In genomic region chr2:60552096-60552850, GRCh38 we compare ENCODE assay signal across 9 cellular contexts. TPM values are rescaled to one million over a fixed set of nuclear protein-coding genes. Genes with fewer than 3 reads are reported as not detected.
DNase-seq lines count a peak whose midpoint lies in the region; ATAC-seq and TF ChIP-seq lines count a peak whose summit lies in the region.
"Had no signal": no experiment of that assay in that cellular context is flagged by ENCODE, and none has a peak within 500 bp of the region (broad histone marks: within the 10 kb centered on the region; RNA-seq: fewer than 3 reads in every experiment).

No MANE protein-coding gene starts in this region.

- H3K4me3 Mint-ChIP-seq in CD4-positive, CD25-positive, alpha-beta regulatory T cell, result peak overlapping the region; percentile 64 to 85 (median 72)
- peak overlapping the region; percentile 81 for H3K4me3 Mint-ChIP-seq in activated naive CD8-positive, alpha-beta T cell treated with anti-CD3 and anti-CD28 coated beads, Interleukin-2, amount 50 U/mL, for 24 hours

- peaks cover 27% of the 10 kb centered on the region for H3K27me3 ChIP-seq in CD4-positive, CD25-positive, alpha-beta regulatory T cell (ENCODE audit: control insufficient read depth, insufficient read depth, low read length)
- H3K27me3 ChIP-seq in HUES48 (ENCODE audit: control insufficient read depth, insufficient read depth, low read length) (0 out of 2 replicates have a peak, but pooled peaks cover 2% of the 10 kb centered on the region), thyroid gland (peaks cover under 1% of the 10 kb centered on the region), uterus (peaks cover 9 to 54% of the 10 kb centered on the region in 2 donors)

- ATAC-seq in CD4-positive, CD25-positive, alpha-beta regulatory T cell (ENCODE audit: low read depth in 2 of 2), result no peak
- ATAC-seq in activated naive CD8-positive, alpha-beta T cell treated with anti-CD3 and anti-CD28 coated beads, Interleukin-2, amount 50 U/mL, for 24 hours, result no peak
- ATAC-seq in left colon (peak; percentile 2), GM19023 (IDR thresholded peaks at IDR 0.05; ENCODE audit: unreplicated experiment) (no peak), GM18873 (IDR thresholded peaks at IDR 0.05; ENCODE audit: low FRiP score, unreplicated experiment) (no peak)

- peak overlapping the region; percentile 89 for H3K9ac ChIP-seq in HUES48 (ENCODE audit: low read depth, low read length)

- H3K4me3 ChIP-seq in CD4-positive, CD25-positive, alpha-beta regulatory T cell (ENCODE audit: low read depth, low read length), result no peak overlapping the region
- peak overlapping the region; percentile 93 for H3K4me3 ChIP-seq in HUES48 (ENCODE audit: low read depth, low read length)
- H3K4me3 ChIP-seq in thyroid gland (replicated peaks in 1 of 3), result peak overlapping the region in 2 of 3 donors; percentile 57 to 64
- peak overlapping the region in 1 of 2 donors; percentile 50 for H3K4me3 ChIP-seq in uterus

- H3K27ac ChIP-seq in CD4-positive, CD25-positive, alpha-beta regulatory T cell (ENCODE audit: insufficient read depth, low read length, poor library complexity, severe bottlenecking), result no peak overlapping the region
- H3K27ac ChIP-seq in HUES48 (ENCODE audit: low read depth, low read length) (peak overlapping the region; percentile 97), thyroid gland (no peak overlapping the region), uterus (no peak overlapping the region)

- peaks cover 0 to 10% (median 0%) of the 10 kb centered on the region in 7 donors for H3K9me3 Mint-ChIP-seq in CD4-positive, CD25-positive, alpha-beta regulatory T cell
- no peaks in the 10 kb centered on the region for H3K9me3 Mint-ChIP-seq in activated naive CD8-positive, alpha-beta T cell treated with anti-CD3 and anti-CD28 coated beads, Interleukin-2, amount 50 U/mL, for 24 hours

- DNase-seq in CD4-positive, CD25-positive, alpha-beta regulatory T cell, result no peak
- peak; percentile 29 for DNase-seq in activated naive CD8-positive, alpha-beta T cell treated with anti-CD3 and anti-CD28 coated beads, Interleukin-2, amount 50 U/mL, for 24 hours
- peak in 1 of 2 donors; percentile 50 for DNase-seq in left colon
- peak in 1 of 2 donors; percentile 49 for DNase-seq in thyroid gland
- no peak for DNase-seq in uterus

- intact Hi-C loops in left colon (cut with DNase I, micrococcal nuclease), result no loop called here
- intact Hi-C loops in thyroid gland (cut with DNase I), result loop anchor here (10.0 kb wide), 1 partner anchor 1257 kb away; no protein-coding TSS in a partner anchor
- intact Hi-C loops in uterus (cut with DNase I; ENCODE audit: low total_unique reads), result no loop called here

- WGBS in thyroid gland, 2 donors, result 0 to 1% methylated on average over 48 to 49 of the region's 49 CpGs

- no peaks in the 10 kb centered on the region for H3K9me3 ChIP-seq in CD4-positive, CD25-positive, alpha-beta regulatory T cell (ENCODE audit: control insufficient read depth in 2 of 2, low read length in 2 of 2)
- H3K9me3 ChIP-seq in HUES48 (ENCODE audit: control insufficient read depth, insufficient read depth, low read length) (no peaks in the 10 kb centered on the region), thyroid gland (no peaks in the 10 kb centered on the region), uterus (no peaks in the 10 kb centered on the region)

- TF ChIP-seq CTCF in thyroid gland (IDR thresholded peaks at IDR 0.05), result no peak
- TF ChIP-seq CTCF in uterus (IDR thresholded peaks at IDR 0.05), result no peak

- H3K4me1 Mint-ChIP-seq in CD4-positive, CD25-positive, alpha-beta regulatory T cell, result peaks cover 11 to 62% (median 28%) of the 10 kb centered on the region in 4 donors
- peaks cover 43% of the 10 kb centered on the region for H3K4me1 Mint-ChIP-seq in activated naive CD8-positive, alpha-beta T cell treated with anti-CD3 and anti-CD28 coated beads, Interleukin-2, amount 50 U/mL, for 24 hours

- no peaks in the 10 kb centered on the region for H3K36me3 ChIP-seq in CD4-positive, CD25-positive, alpha-beta regulatory T cell (ENCODE audit: control insufficient read depth, insufficient read depth, low read length)
- H3K36me3 ChIP-seq in HUES48 (ENCODE audit: control insufficient read depth, insufficient read depth, low read length) (no peaks in the 10 kb centered on the region), thyroid gland (no peaks in the 10 kb centered on the region), uterus (no peaks in the 10 kb centered on the region)

- no peaks in the 10 kb centered on the region for H3K36me3 Mint-ChIP-seq in CD4-positive, CD25-positive, alpha-beta regulatory T cell
- H3K36me3 Mint-ChIP-seq in activated naive CD8-positive, alpha-beta T cell treated with anti-CD3 and anti-CD28 coated beads, Interleukin-2, amount 50 U/mL, for 24 hours (ENCODE audit: low read depth), result peaks cover 1% of the 10 kb centered on the region

- H3K27me3 Mint-ChIP-seq in CD4-positive, CD25-positive, alpha-beta regulatory T cell, result peaks cover 72% of the 10 kb centered on the region
- peaks cover 72% of the 10 kb centered on the region for H3K27me3 Mint-ChIP-seq in activated naive CD8-positive, alpha-beta T cell treated with anti-CD3 and anti-CD28 coated beads, Interleukin-2, amount 50 U/mL, for 24 hours

- peaks cover 80% of the 10 kb centered on the region for H3K4me1 ChIP-seq in CD4-positive, CD25-positive, alpha-beta regulatory T cell (ENCODE audit: control insufficient read depth, insufficient read depth, low read length, poor library complexity, severe bottlenecking)
- H3K4me1 ChIP-seq in HUES48 (ENCODE audit: control insufficient read depth, insufficient read depth, low read length) (peaks cover 20% of the 10 kb centered on the region), thyroid gland (peaks cover 32 to 37% of the 10 kb centered on the region in 2 donors), uterus (peaks cover 0 to 29% of the 10 kb centered on the region in 2 donors)

- H3K27ac Mint-ChIP-seq in CD4-positive, CD25-positive, alpha-beta regulatory T cell, result no peak overlapping the region
- H3K27ac Mint-ChIP-seq in activated naive CD8-positive, alpha-beta T cell treated with anti-CD3 and anti-CD28 coated beads, Interleukin-2, amount 50 U/mL, for 24 hours, result peak overlapping the region; percentile 55

- TF ChIP-seq POLR2A in thyroid gland (IDR thresholded peaks at IDR 0.05) (no peak), uterus (IDR thresholded peaks at IDR 0.05) (no peak)

RNA-seq across cellular contexts. Expression of gene BCL11A, which starts 1.2 kb away (rescaled TPM):
- total RNA-seq in CD4-positive, CD25-positive, alpha-beta regulatory T cell, result 2.0 TPM
- polyA plus RNA-seq in CD4-positive, CD25-positive, alpha-beta regulatory T cell, result under 1 TPM in 3 of 4 donors, not detected in 1; 0.17 to 0.42 (median 0.18) TPM
- total RNA-seq in left colon (10 to 100 TPM; 28.9 to 29.0 TPM), thyroid gland (10 to 100 TPM in 1 of 4 donors, 1 to 10 TPM in 3; 4.6 to 12.8 (median 9.0) TPM), uterus (1 to 10 TPM; 1.5 to 8.8 (median 3.2) TPM)
- total RNA-seq: M059J had no signal
